In the genomic region with DNA sequence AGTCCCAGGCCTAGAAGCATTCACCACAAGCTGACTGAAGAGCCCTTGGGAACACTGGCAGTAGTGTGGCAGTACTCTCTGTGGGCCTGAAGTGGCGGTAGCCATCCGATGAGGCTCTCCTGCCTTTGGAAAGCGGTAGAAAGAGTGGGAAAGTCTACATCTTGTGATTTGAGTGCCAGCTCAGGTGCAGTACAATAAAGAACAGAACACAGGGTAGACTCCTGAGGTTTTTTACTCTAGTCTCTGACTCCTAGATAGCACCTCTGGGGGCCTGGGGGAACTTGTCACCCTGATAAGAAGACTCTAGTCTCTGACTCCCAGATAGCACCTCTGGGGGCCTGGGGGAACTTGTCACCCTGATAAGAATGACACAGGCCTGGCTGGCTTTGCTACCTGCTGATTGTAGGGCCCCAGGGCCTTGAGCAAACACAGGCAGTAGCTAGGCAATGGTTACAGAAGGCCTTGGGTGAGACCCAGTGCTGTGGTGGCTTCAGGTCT, we compare ENCODE assay signal across 21 cellular contexts. TPM values are rescaled to one million over a fixed set of nuclear protein-coding genes. Genes with fewer than 3 reads are reported as not detected.
"Had no signal": no experiment of that assay in that cellular context is flagged by ENCODE, and none has a peak within 500 bp of the region (broad histone marks: within the 10 kb centered on the region; RNA-seq: fewer than 3 reads in every experiment).

No MANE protein-coding gene starts in this region.

- H3K4me1 ChIP-seq: right lobe of liver had no signal

- FAIRE-seq: endometrium, frontal cortex, small intestine had no signal

- H3K27ac ChIP-seq: brain microvascular endothelial cell, ovary, right lobe of liver had no signal

- H3K36me3 ChIP-seq: brain microvascular endothelial cell, ovary, right lobe of liver had no signal

- H3K27me3 ChIP-seq: ovary, right lobe of liver had no signal

- ATAC-seq: activated T-cell treated with anti-CD3 and anti-CD28 coated beads, Interleukin-2, amount 50 U/mL, for 4 hours; naive thymus-derived CD8-positive, alpha-beta T cell; right lobe of liver; stimulated activated naive CD8-positive, alpha-beta T cell treated with anti-CD3 and anti-CD28 coated beads, Interleukin-15, amount 100 ng/mL, for 72 hours had no signal

- DNase-seq: activated CD4-positive, alpha-beta T cell treated with anti-CD3 and anti-CD28 coated beads, Interleukin-2, amount 10 ng/mL, durations not matched to agents 7 days and 5 days; activated CD8-positive, alpha-beta memory T cell treated with anti-CD3 and anti-CD28 coated beads, Interleukin-2, amount 50 U/mL, for 4 hours; activated naive CD4-positive, alpha-beta T cell treated with anti-CD3 and anti-CD28 coated beads for 36 hours; activated T-cell treated with anti-CD3 and anti-CD28 coated beads, Interleukin-2, amount 50 U/mL, for 4 hours; anterior cingulate cortex; brain microvascular endothelial cell; cortex of kidney; naive thymus-derived CD8-positive, alpha-beta T cell; ovary; right lobe of liver; small intestine; stimulated activated CD4-positive, alpha-beta T cell treated with anti-CD3 and anti-CD28 coated beads, Interleukin-15, amount 100 ng/mL, for 24 hours; stimulated activated CD4-positive, alpha-beta T cell treated with anti-CD3 and anti-CD28 coated beads, Interleukin-2, amount 100 ng/mL, for 48 hours; stimulated activated naive CD8-positive, alpha-beta T cell treated with anti-CD3 and anti-CD28 coated beads, Interleukin-15, amount 100 ng/mL, for 72 hours; T-helper 2 cell had no signal

- H3K4me3 ChIP-seq: ovary, right lobe of liver had no signal

- H3K9me3 ChIP-seq: ovary, right lobe of liver had no signal

RNA-seq across cellular contexts. Expression of a gene that starts 18.0 kb away (rescaled TPM):
- total RNA-seq: activated CD4-positive, alpha-beta T cell treated with anti-CD3 and anti-CD28 coated beads, Interleukin-2, amount 10 ng/mL, durations not matched to agents 7 days and 5 days; activated T-cell treated with anti-CD3 and anti-CD28 coated beads, Interleukin-2, amount 50 U/mL, for 4 hours; frontal cortex; mesenteric fat pad; naive thymus-derived CD8-positive, alpha-beta T cell; right lobe of liver; temporal lobe had no signal
- polyA plus RNA-seq: liver; naive thymus-derived CD8-positive, alpha-beta T cell; small intestine had no signal

RNA-seq across cellular contexts. Expression of a gene that starts 49.9 kb away (rescaled TPM):
- total RNA-seq: activated CD4-positive, alpha-beta T cell treated with anti-CD3 and anti-CD28 coated beads, Interleukin-2, amount 10 ng/mL, durations not matched to agents 7 days and 5 days; liver; mesenteric fat pad; naive thymus-derived CD8-positive, alpha-beta T cell; right lobe of liver; temporal lobe had no signal
- polyA plus RNA-seq: esophagus had no signal
